Comparison of ENCODE assay signal across 21 cellular contexts in the genomic region with DNA sequence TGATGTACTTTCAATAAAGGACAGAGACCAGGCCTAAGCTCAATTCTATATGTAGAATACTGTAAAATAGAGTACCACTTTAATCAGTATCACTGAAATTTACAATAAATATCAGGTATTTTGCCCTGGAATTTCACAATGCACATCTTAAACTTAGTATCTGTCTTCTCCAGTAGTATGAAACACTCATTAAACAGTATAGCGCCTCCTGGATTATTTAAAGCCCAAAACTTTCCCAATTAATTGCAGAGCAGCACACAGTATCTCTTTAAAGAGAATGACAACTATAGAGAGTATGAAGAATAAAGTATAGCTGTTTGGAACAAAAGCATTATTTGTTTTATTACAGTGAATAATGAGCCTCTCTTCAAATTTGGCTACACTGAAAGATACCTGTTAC.
DNase-seq lines count a peak whose midpoint lies in the region; ATAC-seq and TF ChIP-seq lines count a peak whose summit lies in the region.
"Had no signal": no experiment of that assay in that cellular context is flagged by ENCODE, and none has a peak within 500 bp of the region (broad histone marks: within the 10 kb centered on the region; RNA-seq: fewer than 3 reads in every experiment).

No MANE protein-coding gene starts in this region.

- H3K27me3 Mint-ChIP-seq in GM23338 (ENCODE audit: insufficient read depth, low read depth, poor library complexity) (peaks cover 2% of the 10 kb centered on the region), mesothelial cell of epicardium (ENCODE audit: low read depth) (no peaks in the 10 kb centered on the region)
- H3K27me3 Mint-ChIP-seq: CD4-positive, alpha-beta T cell had no signal

- in situ Hi-C loops in Panc1 (cut with HindIII; ENCODE audit: low pct_unique_long_range_greater_than_20kb, low sequenced_read_pairs): no loop called here

- no peak overlapping the region for H3K27ac Mint-ChIP-seq in GM23338
- H3K27ac Mint-ChIP-seq in mesothelial cell of epicardium: peak overlapping the region; percentile 62
- H3K27ac Mint-ChIP-seq: CD4-positive, alpha-beta T cell had no signal

- H3K4me3 Mint-ChIP-seq in GM23338 (no peak overlapping the region), mesothelial cell of epicardium (no peak overlapping the region)
- H3K4me3 Mint-ChIP-seq: CD4-positive, alpha-beta T cell had no signal

- H3K79me2 ChIP-seq in GM23338 (replicated peaks; ENCODE audit: insufficient read depth): peaks cover 41% of the 10 kb centered on the region

- CTCF ChIA-PET in Panc1 (lab: Charles Lee): no interaction called here

- H3K36me3 ChIP-seq in GM23338 (ENCODE audit: insufficient read depth) (no peaks in the 10 kb centered on the region), Panc1 (ENCODE audit: control insufficient read depth, insufficient read depth, low read length) (no peaks in the 10 kb centered on the region)
- H3K36me3 ChIP-seq: BLaER1 had no signal

- ATAC-seq in GM23338: no peak
- no peak for ATAC-seq in Panc1
- ATAC-seq in HG03196 (IDR thresholded peaks at IDR 0.05; ENCODE audit: unreplicated experiment): no peak
- ATAC-seq in HG03135 (IDR thresholded peaks at IDR 0.05; ENCODE audit: unreplicated experiment): no peak
- ATAC-seq: GM12878 had no signal

- no peak overlapping the region for H3K27ac ChIP-seq in 22Rv1
- no peak overlapping the region for H3K27ac ChIP-seq in GM23338 (ENCODE audit: low read depth)
- H3K27ac ChIP-seq in Panc1 (ENCODE audit: low read length): peak overlapping the region; percentile 82
- H3K27ac ChIP-seq: BLaER1, SK-N-MC had no signal

- no peak for DNase-seq in GM23338 (ENCODE audit: low spot score)
- no peak for DNase-seq in Panc1 (ENCODE audit: low read depth, low spot score)
- no peak for DNase-seq in mesothelial cell of epicardium (ENCODE audit: low spot score in 2 of 2, unreplicated experiment in 2 of 2)
- no peak for DNase-seq in DMS53 (lab: John Stamatoyannopoulos, UW)
- no peak for DNase-seq in cardiac septum (ENCODE audit: low spot score)
- DNase-seq: CD4-positive, alpha-beta T cell; H7; NCI-H1092; NCI-H1417 treated with DMSO at 0.1 percent for 48 hours; NCI-H187; NCI-H2081 treated with DMSO at 0.1 percent for 48 hours; NCI-H2171; NCI-H510A; NCI-H69; SIG-M5 had no signal

- intact Hi-C loops in Panc1 (cut with micrococcal nuclease; ENCODE audit: unreplicated experiment): no loop called here
- intact Hi-C loops in cardiac septum (cut with DNase I): no loop called here

- H3K4me1 ChIP-seq in GM23338 (ENCODE audit: insufficient read depth) (peaks cover 24% of the 10 kb centered on the region), Panc1 (ENCODE audit: control insufficient read depth, insufficient read depth, low read length) (peaks cover 53% of the 10 kb centered on the region)
- H3K4me1 ChIP-seq: BLaER1 had no signal

- POLR2A ChIA-PET in Panc1 (lab: Charles Lee): interaction anchor here (0.8 to 0.9 kb wide), 2 partner anchors 12 to 254 kb away, joined by 3 to 5 read pairs; no protein-coding TSS in a partner anchor

- H3K4me2 ChIP-seq in GM23338: no peak overlapping the region
- H3K4me2 ChIP-seq: BLaER1 had no signal

- peaks cover 3% of the 10 kb centered on the region for H4K20me1 ChIP-seq in GM23338 (replicated peaks; ENCODE audit: insufficient read depth)
- H4K20me1 ChIP-seq: BLaER1 had no signal

- BruUV-seq in Panc1 (replicated peaks; lab: Mats Ljungman, UMichigan): no TSS peak

- 0 out of 2 replicates have a peak, but pooled peaks cover 3% of the 10 kb centered on the region for H3K9me2 ChIP-seq in GM23338 (ENCODE audit: insufficient read depth)

- peak; percentile 43 for TF ChIP-seq CTCF in 22Rv1 (IDR thresholded peaks at IDR 0.05)
- peak; percentile 10 to 46; a peak in 3 of 4 replicates for TF ChIP-seq CTCF in GM23338 (conservative IDR thresholded peaks at IDR 0.05; ENCODE audit: low read depth in 2 of 2)
- peak; percentile 33; the same call in 1 of the 2 replicates for TF ChIP-seq CTCF in Panc1 (IDR thresholded peaks at IDR 0.05)
- TF ChIP-seq CTCF in mesothelial cell of epicardium (IDR thresholded peaks at IDR 0.05; ENCODE audit: unreplicated experiment): no peak

- H3K9me3 ChIP-seq in Panc1 (ENCODE audit: control insufficient read depth, insufficient read depth, low read depth, low read length): no peaks in the 10 kb centered on the region
- H3K9me3 ChIP-seq: BLaER1 had no signal

- H3K9me3 Mint-ChIP-seq in GM23338 (no peaks in the 10 kb centered on the region), mesothelial cell of epicardium (no peaks in the 10 kb centered on the region)
- H3K9me3 Mint-ChIP-seq: CD4-positive, alpha-beta T cell had no signal

- H3K4me1 Mint-ChIP-seq in GM23338: peaks cover 37% of the 10 kb centered on the region
- H3K4me1 Mint-ChIP-seq in mesothelial cell of epicardium: peaks cover 47% of the 10 kb centered on the region

- H3K27me3 ChIP-seq in GM23338 (ENCODE audit: insufficient read depth) (no peaks in the 10 kb centered on the region), Panc1 (ENCODE audit: control insufficient read depth, insufficient read depth, low read length) (no peaks in the 10 kb centered on the region)
- H3K27me3 ChIP-seq: BLaER1 had no signal

- H2AFZ ChIP-seq in GM23338: no peak overlapping the region

- no peaks in the 10 kb centered on the region for H3K36me3 Mint-ChIP-seq in GM23338 (ENCODE audit: low read depth)
- no peaks in the 10 kb centered on the region for H3K36me3 Mint-ChIP-seq in mesothelial cell of epicardium

- H3K4me3 ChIP-seq in GM23338 (no peak overlapping the region), Panc1 (ENCODE audit: low read depth in 2 of 2, low read length in 2 of 2) (no peak overlapping the region)
- H3K4me3 ChIP-seq: BLaER1, GM12878, SK-N-MC had no signal

- H3F3A ChIP-seq in GM23338 (replicated peaks; ENCODE audit: low read depth): no peaks in the 10 kb centered on the region

TF ChIP-seq in GM23338, 12 proteins besides CTCF, POLR2A, EP300 and RAD21 (continues in another document):
- TF ChIP-seq NANOG (IDR thresholded peaks at IDR 0.05; ENCODE audit: borderline replicate concordance) (no peak), EZH2phosphoT487 (IDR thresholded peaks at IDR 0.05; ENCODE audit: unreplicated experiment) (no peak), CREB1 (CRISPR knock-in tag; IDR thresholded peaks at IDR 0.05; ENCODE audit: low read depth) (no peak), JUNB (IDR thresholded peaks at IDR 0.05; ENCODE audit: unreplicated experiment) (no peak), POLR2AphosphoS5 (IDR thresholded peaks at IDR 0.05; ENCODE audit: low read depth) (no peak), EZH2 (IDR thresholded peaks at IDR 0.05; ENCODE audit: low read depth, unreplicated experiment) (no peak), ZNF331 (CRISPR knock-in tag; IDR thresholded peaks at IDR 0.05; ENCODE audit: low read depth) (no peak), ZNF114 (CRISPR knock-in tag; IDR thresholded peaks at IDR 0.05) (no peak)
- TF ChIP-seq, protein P1, sequence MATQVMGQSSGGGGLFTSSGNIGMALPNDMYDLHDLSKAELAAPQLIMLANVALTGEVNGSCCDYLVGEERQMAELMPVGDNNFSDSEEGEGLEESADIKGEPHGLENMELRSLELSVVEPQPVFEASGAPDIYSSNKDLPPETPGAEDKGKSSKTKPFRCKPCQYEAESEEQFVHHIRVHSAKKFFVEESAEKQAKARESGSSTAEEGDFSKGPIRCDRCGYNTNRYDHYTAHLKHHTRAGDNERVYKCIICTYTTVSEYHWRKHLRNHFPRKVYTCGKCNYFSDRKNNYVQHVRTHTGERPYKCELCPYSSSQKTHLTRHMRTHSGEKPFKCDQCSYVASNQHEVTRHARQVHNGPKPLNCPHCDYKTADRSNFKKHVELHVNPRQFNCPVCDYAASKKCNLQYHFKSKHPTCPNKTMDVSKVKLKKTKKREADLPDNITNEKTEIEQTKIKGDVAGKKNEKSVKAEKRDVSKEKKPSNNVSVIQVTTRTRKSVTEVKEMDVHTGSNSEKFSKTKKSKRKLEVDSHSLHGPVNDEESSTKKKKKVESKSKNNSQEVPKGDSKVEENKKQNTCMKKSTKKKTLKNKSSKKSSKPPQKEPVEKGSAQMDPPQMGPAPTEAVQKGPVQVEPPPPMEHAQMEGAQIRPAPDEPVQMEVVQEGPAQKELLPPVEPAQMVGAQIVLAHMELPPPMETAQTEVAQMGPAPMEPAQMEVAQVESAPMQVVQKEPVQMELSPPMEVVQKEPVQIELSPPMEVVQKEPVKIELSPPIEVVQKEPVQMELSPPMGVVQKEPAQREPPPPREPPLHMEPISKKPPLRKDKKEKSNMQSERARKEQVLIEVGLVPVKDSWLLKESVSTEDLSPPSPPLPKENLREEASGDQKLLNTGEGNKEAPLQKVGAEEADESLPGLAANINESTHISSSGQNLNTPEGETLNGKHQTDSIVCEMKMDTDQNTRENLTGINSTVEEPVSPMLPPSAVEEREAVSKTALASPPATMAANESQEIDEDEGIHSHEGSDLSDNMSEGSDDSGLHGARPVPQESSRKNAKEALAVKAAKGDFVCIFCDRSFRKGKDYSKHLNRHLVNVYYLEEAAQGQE (IDR thresholded peaks at IDR 0.05; ENCODE audit: unreplicated experiment): no peak
- TF ChIP-seq, protein P2, sequence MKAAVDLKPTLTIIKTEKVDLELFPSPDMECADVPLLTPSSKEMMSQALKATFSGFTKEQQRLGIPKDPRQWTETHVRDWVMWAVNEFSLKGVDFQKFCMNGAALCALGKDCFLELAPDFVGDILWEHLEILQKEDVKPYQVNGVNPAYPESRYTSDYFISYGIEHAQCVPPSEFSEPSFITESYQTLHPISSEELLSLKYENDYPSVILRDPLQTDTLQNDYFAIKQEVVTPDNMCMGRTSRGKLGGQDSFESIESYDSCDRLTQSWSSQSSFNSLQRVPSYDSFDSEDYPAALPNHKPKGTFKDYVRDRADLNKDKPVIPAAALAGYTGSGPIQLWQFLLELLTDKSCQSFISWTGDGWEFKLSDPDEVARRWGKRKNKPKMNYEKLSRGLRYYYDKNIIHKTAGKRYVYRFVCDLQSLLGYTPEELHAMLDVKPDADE (IDR thresholded peaks at IDR 0.05): no peak
